11 cellular contexts compared by ENCODE assay signal in the genomic region with DNA sequence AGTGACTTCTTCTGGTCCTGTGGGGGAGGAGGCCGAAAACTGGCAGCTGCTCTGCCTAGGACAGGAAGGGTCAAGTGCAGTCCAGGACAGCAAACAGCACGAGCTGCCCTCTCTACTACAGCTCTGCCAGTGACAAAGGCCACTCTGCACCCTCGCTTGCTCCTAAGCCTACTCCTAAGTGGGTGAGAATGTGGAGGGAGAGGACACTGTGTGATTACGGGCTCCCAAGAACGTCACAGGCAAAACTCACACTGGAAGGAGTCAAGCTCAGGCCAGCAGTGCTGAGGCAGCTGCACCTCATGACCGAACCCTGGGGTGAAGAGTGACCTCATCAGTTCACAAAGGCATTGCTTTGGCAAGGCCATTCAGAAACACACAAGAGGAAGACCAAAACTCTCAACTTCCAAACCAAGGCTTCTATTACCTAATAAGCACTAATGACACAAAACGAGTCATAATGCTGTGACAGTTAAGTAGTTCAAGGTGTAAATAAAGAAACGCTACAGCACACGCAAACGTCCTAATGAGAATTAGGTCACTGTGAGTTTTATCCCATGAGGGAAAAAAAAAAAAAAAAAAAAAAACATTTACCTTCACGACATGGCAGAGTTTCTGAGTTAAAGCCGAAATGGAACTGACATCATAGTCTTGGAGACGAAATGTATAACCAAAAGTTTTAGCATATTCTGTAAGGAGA. TPM values are rescaled to one million over a fixed set of nuclear protein-coding genes. Genes with fewer than 3 reads are reported as not detected.
DNase-seq lines count a peak whose midpoint lies in the region; ATAC-seq and TF ChIP-seq lines count a peak whose summit lies in the region.
"Had no signal": no experiment of that assay in that cellular context is flagged by ENCODE, and none has a peak within 500 bp of the region (broad histone marks: within the 10 kb centered on the region; RNA-seq: fewer than 3 reads in every experiment).

No MANE protein-coding gene starts in this region.

- H3K27me3 ChIP-seq in SJSA1 (replicated peaks) (no peaks in the 10 kb centered on the region), osteoblast (ENCODE audit: insufficient read depth, low read length) (no peaks in the 10 kb centered on the region)

- no peaks in the 10 kb centered on the region for H3K27me3 Mint-ChIP-seq in activated CD8-positive, alpha-beta T cell treated with anti-CD3 and anti-CD28 coated beads for 36 hours

- H3K79me2 ChIP-seq in osteoblast (ENCODE audit: insufficient read depth, low read length), result no peaks in the 10 kb centered on the region

- H3K36me3 ChIP-seq in SJSA1 (peaks cover 43% of the 10 kb centered on the region), osteoblast (ENCODE audit: insufficient read depth, low read length) (peaks cover 40% of the 10 kb centered on the region)

- H3K9me3 ChIP-seq in SJSA1 (replicated peaks) (no peaks in the 10 kb centered on the region), osteoblast (ENCODE audit: low read depth, low read length) (no peaks in the 10 kb centered on the region)

- H3K4me2 ChIP-seq in osteoblast (ENCODE audit: insufficient read depth, low read length), result no peak overlapping the region

- H3K4me3 ChIP-seq in SJSA1 (no peak overlapping the region), fibroblast of the aortic adventitia (ENCODE audit: low read depth, low read length) (no peak overlapping the region), osteoblast (ENCODE audit: insufficient read depth, low read length) (no peak overlapping the region)

- H3K4me1 ChIP-seq in SJSA1 (replicated peaks), result peaks cover 40% of the 10 kb centered on the region
- H3K4me1 ChIP-seq in osteoblast (ENCODE audit: insufficient read depth, low read length), result peaks cover 47% of the 10 kb centered on the region

- ATAC-seq in GM19023 (IDR thresholded peaks at IDR 0.05; ENCODE audit: unreplicated experiment), result no peak
- ATAC-seq in HG03469 (IDR thresholded peaks at IDR 0.05; ENCODE audit: unreplicated experiment), result no peak
- no peak for ATAC-seq in GM19351 (IDR thresholded peaks at IDR 0.05; ENCODE audit: unreplicated experiment)
- ATAC-seq in activated CD8-positive, alpha-beta T cell treated with anti-CD3 and anti-CD28 coated beads for 36 hours, result no peak

- peaks cover 57% of the 10 kb centered on the region for H3K36me3 Mint-ChIP-seq in activated CD8-positive, alpha-beta T cell treated with anti-CD3 and anti-CD28 coated beads for 36 hours (ENCODE audit: low read depth)

- intact Hi-C loops in activated CD8-positive, alpha-beta T cell treated with anti-CD3 and anti-CD28 coated beads for 36 hours (cut with micrococcal nuclease), result no loop called here

- TF ChIP-seq CTCF in fibroblast of the aortic adventitia (IDR thresholded peaks at IDR 0.05; ENCODE audit: insufficient read depth, low read length) (no peak), osteoblast (IDR thresholded peaks at IDR 0.05; ENCODE audit: extremely low read depth, low read depth, low read length) (no peak)
- no peak for TF ChIP-seq CTCF in activated CD8-positive, alpha-beta T cell treated with anti-CD3 and anti-CD28 coated beads for 36 hours (IDR thresholded peaks at IDR 0.05)

- H3K27ac ChIP-seq in SJSA1 (0 out of 2 replicates have a peak overlapping the region, but pooled peaks have one; percentile 13), osteoblast (ENCODE audit: low read depth, low read length) (peak overlapping the region; percentile 62)

- no peaks in the 10 kb centered on the region for H3K9me3 Mint-ChIP-seq in activated CD8-positive, alpha-beta T cell treated with anti-CD3 and anti-CD28 coated beads for 36 hours
- H3K9me3 Mint-ChIP-seq: neural crest cell had no signal

- CTCF ChIA-PET in activated CD8-positive, alpha-beta T cell treated with anti-CD3 and anti-CD28 coated beads for 36 hours (lab: Charles Lee), result interaction anchor here (1.0 kb wide), 1 partner anchor 97 kb away, joined by 3 read pairs; no protein-coding TSS in a partner anchor

- DNase-seq in EH (ENCODE audit: low read depth) (peak; percentile 17), SJSA1 (ENCODE audit: low read depth in 1 of 2, low spot score in 2 of 2) (peak in 1 of 2 experiments; percentile 11), fibroblast of the aortic adventitia (ENCODE audit: low read depth) (peak; percentile 45), osteoblast (ENCODE audit: insufficient read length, low spot score, missing footprints) (no peak)
- no peak for DNase-seq in activated CD8-positive, alpha-beta T cell treated with anti-CD3 and anti-CD28 coated beads for 36 hours
- DNase-seq: activated CD4-positive, CD25-positive, alpha-beta regulatory T cell; RPMI8226 had no signal

- H2AFZ ChIP-seq in osteoblast (ENCODE audit: low read length), result no peak overlapping the region

- H3K4me3 Mint-ChIP-seq in activated CD8-positive, alpha-beta T cell treated with anti-CD3 and anti-CD28 coated beads for 36 hours, result no peak overlapping the region
- H3K4me3 Mint-ChIP-seq: neural crest cell had no signal

- peaks cover 5% of the 10 kb centered on the region for H4K20me1 ChIP-seq in osteoblast (ENCODE audit: insufficient read depth, low read length)

- H3K27ac Mint-ChIP-seq in activated CD8-positive, alpha-beta T cell treated with anti-CD3 and anti-CD28 coated beads for 36 hours, result no peak overlapping the region

- peaks cover 6% of the 10 kb centered on the region for H3K4me1 Mint-ChIP-seq in activated CD8-positive, alpha-beta T cell treated with anti-CD3 and anti-CD28 coated beads for 36 hours (ENCODE audit: low read depth)
- H3K4me1 Mint-ChIP-seq: neural crest cell had no signal

- POLR2A ChIA-PET in activated CD8-positive, alpha-beta T cell treated with anti-CD3 and anti-CD28 coated beads for 36 hours (lab: Charles Lee), result interaction anchor here (0.6 to 1.5 kb wide), 4 partner anchors 11 to 121 kb away, joined by 3 to 6 read pairs (median 4); no protein-coding TSS in a partner anchor

RNA-seq across cellular contexts. Expression of a gene that starts 35.1 kb away (rescaled TPM):
- 3.6 and 5.8 TPM in 2 replicates for total RNA-seq in SJSA1 (2014; rRNA removed; shearing (Covaris generic))
- total RNA-seq in fibroblast of the aortic adventitia (ENCODE audit: low replicate concordance), result 27.1 and 74.8 TPM in 2 replicates
- 25.0 and 25.7 TPM in 2 replicates for total RNA-seq in osteoblast
- 10 to 100 TPM; 55.7 to 56.0 TPM for total RNA-seq in activated CD8-positive, alpha-beta T cell treated with anti-CD3 and anti-CD28 coated beads for 36 hours

RNA-seq across cellular contexts. Expression of a gene that starts 42.2 kb away (rescaled TPM):
- total RNA-seq in SJSA1 (2014; rRNA removed; shearing (Covaris generic)), result 61.8 and 94.0 TPM in 2 replicates
- total RNA-seq in fibroblast of the aortic adventitia (ENCODE audit: low replicate concordance), result 17.5 and 38.9 TPM in 2 replicates
- total RNA-seq in osteoblast, result 28.3 and 31.5 TPM in 2 replicates
- total RNA-seq in activated CD8-positive, alpha-beta T cell treated with anti-CD3 and anti-CD28 coated beads for 36 hours, result 100 to 1,000 TPM in 1 of 2 experiments, 10 to 100 TPM in 1; 97.6 to 103 TPM

Comparison
In these comparisons a context has a peak if more than half of its experiments do, and no peak if none do; other contexts are left out.
1. DNase-seq: peak in EH (single experiment) and fibroblast of the aortic adventitia (single experiment); none in osteoblast (single experiment) and activated CD8-positive, alpha-beta T cell treated with anti-CD3 and anti-CD28 coated beads for 36 hours (single experiment).